1 cellular context compared by ENCODE assay signal in genomic region chr4:5722328-5722727, GRCh38.
A peak's percentile ranks its signal among the peaks of the same experiment; 100 is the strongest.
TF ChIP-seq lines count a peak whose summit lies in the region.

No MANE protein-coding gene starts in this region.

TF ChIP-seq in HepG2, 621 proteins besides CTCF, POLR2A, EP300 and RAD21 (continued from another document and continues in another):
- TF ChIP-seq MED1 (CRISPR knock-in tag; IDR thresholded peaks at IDR 0.05) = 0 out of 2 replicates have a peak, but pooled peaks have one; percentile 21
- TF ChIP-seq SMARCC2 (IDR thresholded peaks at IDR 0.05) = no peak
- peak; percentile 70; the same call in 1 of the 2 replicates for TF ChIP-seq ARID5B (CRISPR knock-in tag; IDR thresholded peaks at IDR 0.05)
- no peak for TF ChIP-seq TARDBP (CRISPR knock-in tag; IDR thresholded peaks at IDR 0.05)
- TF ChIP-seq, protein P1, sequence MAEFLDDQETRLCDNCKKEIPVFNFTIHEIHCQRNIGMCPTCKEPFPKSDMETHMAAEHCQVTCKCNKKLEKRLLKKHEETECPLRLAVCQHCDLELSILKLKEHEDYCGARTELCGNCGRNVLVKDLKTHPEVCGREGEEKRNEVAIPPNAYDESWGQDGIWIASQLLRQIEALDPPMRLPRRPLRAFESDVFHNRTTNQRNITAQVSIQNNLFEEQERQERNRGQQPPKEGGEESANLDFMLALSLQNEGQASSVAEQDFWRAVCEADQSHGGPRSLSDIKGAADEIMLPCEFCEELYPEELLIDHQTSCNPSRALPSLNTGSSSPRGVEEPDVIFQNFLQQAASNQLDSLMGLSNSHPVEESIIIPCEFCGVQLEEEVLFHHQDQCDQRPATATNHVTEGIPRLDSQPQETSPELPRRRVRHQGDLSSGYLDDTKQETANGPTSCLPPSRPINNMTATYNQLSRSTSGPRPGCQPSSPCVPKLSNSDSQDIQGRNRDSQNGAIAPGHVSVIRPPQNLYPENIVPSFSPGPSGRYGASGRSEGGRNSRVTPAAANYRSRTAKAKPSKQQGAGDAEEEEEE (CRISPR knock-in tag; IDR thresholded peaks at IDR 0.05; ENCODE audit: borderline replicate concordance) = no peak
- TF ChIP-seq RBM39 (IDR thresholded peaks at IDR 0.05; ENCODE audit: low read depth, low read length, poor library complexity, severe bottlenecking) = no peak
- TF ChIP-seq, protein P2, sequence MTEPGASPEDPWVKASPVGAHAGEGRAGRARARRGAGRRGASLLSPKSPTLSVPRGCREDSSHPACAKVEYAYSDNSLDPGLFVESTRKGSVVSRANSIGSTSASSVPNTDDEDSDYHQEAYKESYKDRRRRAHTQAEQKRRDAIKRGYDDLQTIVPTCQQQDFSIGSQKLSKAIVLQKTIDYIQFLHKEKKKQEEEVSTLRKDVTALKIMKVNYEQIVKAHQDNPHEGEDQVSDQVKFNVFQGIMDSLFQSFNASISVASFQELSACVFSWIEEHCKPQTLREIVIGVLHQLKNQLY (CRISPR knock-in tag; IDR thresholded peaks at IDR 0.05) = no peak
- TF ChIP-seq, protein P3, sequence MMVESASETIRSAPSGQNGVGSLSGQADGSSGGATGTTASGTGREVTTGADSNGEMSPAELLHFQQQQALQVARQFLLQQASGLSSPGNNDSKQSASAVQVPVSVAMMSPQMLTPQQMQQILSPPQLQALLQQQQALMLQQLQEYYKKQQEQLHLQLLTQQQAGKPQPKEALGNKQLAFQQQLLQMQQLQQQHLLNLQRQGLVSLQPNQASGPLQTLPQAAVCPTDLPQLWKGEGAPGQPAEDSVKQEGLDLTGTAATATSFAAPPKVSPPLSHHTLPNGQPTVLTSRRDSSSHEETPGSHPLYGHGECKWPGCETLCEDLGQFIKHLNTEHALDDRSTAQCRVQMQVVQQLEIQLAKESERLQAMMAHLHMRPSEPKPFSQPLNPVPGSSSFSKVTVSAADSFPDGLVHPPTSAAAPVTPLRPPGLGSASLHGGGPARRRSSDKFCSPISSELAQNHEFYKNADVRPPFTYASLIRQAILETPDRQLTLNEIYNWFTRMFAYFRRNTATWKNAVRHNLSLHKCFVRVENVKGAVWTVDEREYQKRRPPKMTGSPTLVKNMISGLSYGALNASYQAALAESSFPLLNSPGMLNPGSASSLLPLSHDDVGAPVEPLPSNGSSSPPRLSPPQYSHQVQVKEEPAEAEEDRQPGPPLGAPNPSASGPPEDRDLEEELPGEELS (CRISPR knock-in tag; IDR thresholded peaks at IDR 0.05) = 0 out of 2 replicates have a peak, but pooled peaks have one; percentile 54
- TF ChIP-seq PHF21A (CRISPR knock-in tag; IDR thresholded peaks at IDR 0.05) = peak; percentile 30; the same call in 1 of the 2 replicates
- TF ChIP-seq ZMYM3 (CRISPR knock-in tag; IDR thresholded peaks at IDR 0.05) = no peak
- TF ChIP-seq, protein P4, sequence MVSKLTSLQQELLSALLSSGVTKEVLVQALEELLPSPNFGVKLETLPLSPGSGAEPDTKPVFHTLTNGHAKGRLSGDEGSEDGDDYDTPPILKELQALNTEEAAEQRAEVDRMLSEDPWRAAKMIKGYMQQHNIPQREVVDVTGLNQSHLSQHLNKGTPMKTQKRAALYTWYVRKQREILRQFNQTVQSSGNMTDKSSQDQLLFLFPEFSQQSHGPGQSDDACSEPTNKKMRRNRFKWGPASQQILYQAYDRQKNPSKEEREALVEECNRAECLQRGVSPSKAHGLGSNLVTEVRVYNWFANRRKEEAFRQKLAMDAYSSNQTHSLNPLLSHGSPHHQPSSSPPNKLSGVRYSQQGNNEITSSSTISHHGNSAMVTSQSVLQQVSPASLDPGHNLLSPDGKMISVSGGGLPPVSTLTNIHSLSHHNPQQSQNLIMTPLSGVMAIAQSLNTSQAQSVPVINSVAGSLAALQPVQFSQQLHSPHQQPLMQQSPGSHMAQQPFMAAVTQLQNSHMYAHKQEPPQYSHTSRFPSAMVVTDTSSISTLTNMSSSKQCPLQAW (CRISPR knock-in tag; IDR thresholded peaks at IDR 0.05) = peak; percentile 83
- no peak for TF ChIP-seq PAX8 (CRISPR knock-in tag; IDR thresholded peaks at IDR 0.05; ENCODE audit: borderline replicate concordance)
- peak; percentile 61; the same call in 1 of the 2 replicates for TF ChIP-seq MIXL1 (CRISPR knock-in tag; IDR thresholded peaks at IDR 0.05)
- TF ChIP-seq IKZF5 (CRISPR knock-in tag; IDR thresholded peaks at IDR 0.05) = 0 out of 2 replicates have a peak, but pooled peaks have one; percentile 42
- TF ChIP-seq FOXA1 (IDR thresholded peaks at IDR 0.05) = no peak
- TF ChIP-seq FOXA1 (CRISPR knock-in tag; IDR thresholded peaks at IDR 0.05) = peak; percentile 27; the same call in 1 of the 2 replicates
- TF ChIP-seq CREM (IDR thresholded peaks at IDR 0.05) = no peak
- TF ChIP-seq CREM (CRISPR knock-in tag; IDR thresholded peaks at IDR 0.05) = no peak
- TF ChIP-seq, protein P5, sequence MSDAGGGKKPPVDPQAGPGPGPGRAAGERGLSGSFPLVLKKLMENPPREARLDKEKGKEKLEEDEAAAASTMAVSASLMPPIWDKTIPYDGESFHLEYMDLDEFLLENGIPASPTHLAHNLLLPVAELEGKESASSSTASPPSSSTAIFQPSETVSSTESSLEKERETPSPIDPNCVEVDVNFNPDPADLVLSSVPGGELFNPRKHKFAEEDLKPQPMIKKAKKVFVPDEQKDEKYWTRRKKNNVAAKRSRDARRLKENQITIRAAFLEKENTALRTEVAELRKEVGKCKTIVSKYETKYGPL (CRISPR knock-in tag; IDR thresholded peaks at IDR 0.05) = no peak
- TF ChIP-seq KDM2A (CRISPR knock-in tag; IDR thresholded peaks at IDR 0.05; ENCODE audit: borderline replicate concordance, low read depth) = 0 out of 2 replicates have a peak, but pooled peaks have one; percentile 19
- peak; percentile 77; the same call in 1 of the 2 replicates for TF ChIP-seq ZNF292 (CRISPR knock-in tag; IDR thresholded peaks at IDR 0.05; ENCODE audit: borderline replicate concordance, low read depth)
- TF ChIP-seq RXRB (CRISPR knock-in tag; IDR thresholded peaks at IDR 0.05; ENCODE audit: borderline replicate concordance) = peak; percentile 73
- peak; percentile 60 for TF ChIP-seq NR2F2 (IDR thresholded peaks at IDR 0.05; ENCODE audit: borderline replicate concordance, low read depth)
- TF ChIP-seq SALL1 (CRISPR knock-in tag; IDR thresholded peaks at IDR 0.05) = peak; percentile 42; the same call in 1 of the 2 replicates
- TF ChIP-seq ZNF792 (CRISPR knock-in tag; IDR thresholded peaks at IDR 0.05) = 0 out of 2 replicates have a peak, but pooled peaks have one; percentile 22
- TF ChIP-seq ZFP41 (CRISPR knock-in tag; IDR thresholded peaks at IDR 0.05; ENCODE audit: borderline replicate concordance) = no peak
- peak; percentile 90 for TF ChIP-seq ZNF331 (CRISPR knock-in tag; IDR thresholded peaks at IDR 0.05)
- TF ChIP-seq FOXO1 (CRISPR knock-in tag; IDR thresholded peaks at IDR 0.05) = peak; percentile 32; the same call in 1 of the 2 replicates
- TF ChIP-seq ETV5 (CRISPR knock-in tag; IDR thresholded peaks at IDR 0.05; ENCODE audit: borderline replicate concordance) = peak; percentile 35; the same call in 1 of the 2 replicates
- TF ChIP-seq THRA (CRISPR knock-in tag; IDR thresholded peaks at IDR 0.05; ENCODE audit: borderline replicate concordance) = peak; percentile 87
- peak; percentile 25; the same call in 1 of the 2 replicates for TF ChIP-seq KAT8 (CRISPR knock-in tag; IDR thresholded peaks at IDR 0.05)
- peak; percentile 85 for TF ChIP-seq NR2F6 (IDR thresholded peaks at IDR 0.05)
- TF ChIP-seq NR2F6 (CRISPR knock-in tag; IDR thresholded peaks at IDR 0.05) = peak; percentile 92
- TF ChIP-seq GTF2F1 (IDR thresholded peaks at IDR 0.05; ENCODE audit: low read length) = no peak
- TF ChIP-seq FOXJ3 (CRISPR knock-in tag; IDR thresholded peaks at IDR 0.05; ENCODE audit: borderline replicate concordance) = peak; percentile 31; the same call in 1 of the 2 replicates
- peak; percentile 33; the same call in 1 of the 2 replicates for TF ChIP-seq DMAP1 (CRISPR knock-in tag; IDR thresholded peaks at IDR 0.05)
- no peak for TF ChIP-seq NFYB (CRISPR knock-in tag; IDR thresholded peaks at IDR 0.05)
- no peak for TF ChIP-seq ZNF879 (CRISPR knock-in tag; IDR thresholded peaks at IDR 0.05)
- TF ChIP-seq, protein P6, sequence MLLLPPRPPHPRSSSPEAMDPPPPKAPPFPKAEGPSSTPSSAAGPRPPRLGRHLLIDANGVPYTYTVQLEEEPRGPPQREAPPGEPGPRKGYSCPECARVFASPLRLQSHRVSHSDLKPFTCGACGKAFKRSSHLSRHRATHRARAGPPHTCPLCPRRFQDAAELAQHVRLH (CRISPR knock-in tag; IDR thresholded peaks at IDR 0.05; ENCODE audit: borderline replicate concordance, low read depth) = peak; percentile 33; the same call in 1 of the 2 replicates
- no peak for TF ChIP-seq PPARG (CRISPR knock-in tag; conservative IDR thresholded peaks at IDR 0.05)
- TF ChIP-seq LCORL (IDR thresholded peaks at IDR 0.05) = no peak
- peak; percentile 57 for TF ChIP-seq LCORL (CRISPR knock-in tag; IDR thresholded peaks at IDR 0.05)
- no peak for TF ChIP-seq REXO4 (CRISPR knock-in tag; IDR thresholded peaks at IDR 0.05; ENCODE audit: borderline replicate concordance)
- no peak for TF ChIP-seq FOSL1 (CRISPR knock-in tag; IDR thresholded peaks at IDR 0.05; ENCODE audit: borderline replicate concordance)
- 0 out of 2 replicates have a peak, but pooled peaks have one; percentile 36 for TF ChIP-seq RBAK (CRISPR knock-in tag; IDR thresholded peaks at IDR 0.05)
- peak; percentile 48; the same call in 1 of the 2 replicates for TF ChIP-seq ERF (CRISPR knock-in tag; IDR thresholded peaks at IDR 0.05)
- 0 out of 2 replicates have a peak, but pooled peaks have one; percentile 38 for TF ChIP-seq ZMAT3 (CRISPR knock-in tag; conservative IDR thresholded peaks at IDR 0.05)
- no peak for TF ChIP-seq ZNF281 (CRISPR knock-in tag; IDR thresholded peaks at IDR 0.05; ENCODE audit: borderline replicate concordance)
- no peak for TF ChIP-seq TBP (CRISPR knock-in tag; IDR thresholded peaks at IDR 0.05)
- TF ChIP-seq SP5 (CRISPR knock-in tag; IDR thresholded peaks at IDR 0.05; ENCODE audit: borderline replicate concordance, low read depth) = peak; percentile 42; the same call in 1 of the 2 replicates
